11 cellular contexts compared by ENCODE assay signal in the genomic region with DNA sequence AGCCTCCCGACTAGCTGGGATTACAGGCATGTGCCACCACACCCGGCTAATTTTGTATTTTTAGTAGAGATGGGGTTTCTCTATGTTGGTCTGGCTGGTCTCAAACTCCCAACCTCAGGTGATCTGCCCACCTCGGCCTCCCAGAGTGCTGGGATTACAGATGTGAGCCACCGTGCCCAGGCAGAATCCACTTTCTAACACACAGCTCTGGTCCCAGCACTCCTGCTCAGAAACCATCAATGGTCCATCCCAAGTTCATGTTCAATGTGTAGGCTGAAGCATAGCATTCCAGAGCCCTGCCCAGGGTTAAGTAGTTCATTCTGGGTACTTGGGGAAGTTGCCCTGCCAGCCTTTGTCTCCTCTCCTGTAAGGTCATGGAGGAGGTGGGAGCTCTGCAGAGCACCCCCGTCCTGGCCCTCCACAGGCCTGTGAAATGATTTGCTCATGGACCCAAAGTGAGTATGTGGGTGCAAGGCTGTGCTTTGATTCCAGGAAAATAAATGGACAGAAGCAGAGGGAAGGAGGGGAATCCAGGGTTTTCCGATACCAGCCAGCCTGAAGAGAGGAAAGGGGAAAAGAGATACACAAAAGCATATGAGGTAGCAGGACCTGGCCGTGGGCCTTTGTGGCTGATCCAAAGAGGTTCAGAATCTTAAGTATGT. TPM values are rescaled to one million over a fixed set of nuclear protein-coding genes. Genes with fewer than 3 reads are reported as not detected.
DNase-seq lines count a peak whose midpoint lies in the region; ATAC-seq and TF ChIP-seq lines count a peak whose summit lies in the region.
"Had no signal": no experiment of that assay in that cellular context is flagged by ENCODE, and none has a peak within 500 bp of the region (broad histone marks: within the 10 kb centered on the region; RNA-seq: fewer than 3 reads in every experiment).

No MANE protein-coding gene starts in this region.

- peak overlapping the region; percentile 34 for H2BK20ac ChIP-seq in IMR-90 (ENCODE audit: low read depth, low read length)

- no peak for TF ChIP-seq EP300 in transverse colon (IDR thresholded peaks at IDR 0.05; ENCODE audit: low read depth)

- no peak overlapping the region for H2AK9ac ChIP-seq in IMR-90 (replicated peaks; ENCODE audit: low read depth, low read length, poor library complexity)

- POLR2A ChIA-PET in IMR-90 (lab: Charles Lee; ENCODE audit: unreplicated experiment) = no interaction called here

- no peak for ATAC-seq in IMR-90 (ENCODE audit: low read depth)
- ATAC-seq in body of pancreas = no peak
- no peak for ATAC-seq in GM19455 (IDR thresholded peaks at IDR 0.05; ENCODE audit: unreplicated experiment)

- peaks cover 22% of the 10 kb centered on the region; the same call in 1 of the 2 replicates for H3K9me1 ChIP-seq in IMR-90 (ENCODE audit: insufficient read depth, low read length)

- H3K4me2 ChIP-seq in IMR-90 (ENCODE audit: low read depth, low read length) (no peak overlapping the region), mesenchymal stem cell (ENCODE audit: low read length, poor library complexity, severe bottlenecking) (no peak overlapping the region)

- no peak for TF ChIP-seq POLR2A in IMR-90 (IDR thresholded peaks at IDR 0.05; ENCODE audit: low read depth, low read length)
- no peak for TF ChIP-seq POLR2A in body of pancreas (IDR thresholded peaks at IDR 0.05)
- TF ChIP-seq POLR2A in transverse colon (IDR thresholded peaks at IDR 0.05) = no peak
- TF ChIP-seq POLR2A in spleen (IDR thresholded peaks at IDR 0.05) = no peak

- TF ChIP-seq CTCF in IMR-90 (conservative IDR thresholded peaks at IDR 0.05; ENCODE audit: low read depth, low read length) (no peak), body of pancreas (IDR thresholded peaks at IDR 0.05) (no peak), transverse colon (IDR thresholded peaks at IDR 0.05) (no peak), spleen (IDR thresholded peaks at IDR 0.05 in 8 of 11, conservative IDR thresholded peaks at IDR 0.05 in 3 of 11) (no peak)

- H2AK5ac ChIP-seq in IMR-90 (ENCODE audit: low read depth, low read length) (peak overlapping the region; percentile 55), mesenchymal stem cell (ENCODE audit: low read length, severe bottlenecking) (peak overlapping the region; percentile 14)

- H3K4me1 ChIP-seq in IMR-90 (ENCODE audit: control insufficient read depth, insufficient read depth, low read length) (peaks cover 15% of the 10 kb centered on the region), body of pancreas (peaks cover 18% of the 10 kb centered on the region), mesenchymal stem cell (ENCODE audit: control insufficient read depth, insufficient read depth, low read depth, low read length) (peaks cover 27% of the 10 kb centered on the region), transverse colon (peaks cover 0 to 13% (median 11%) of the 10 kb centered on the region in 4 donors), spleen (no peaks in the 10 kb centered on the region)

- CTCF ChIA-PET in IMR-90 (lab: Yijun Ruan, JAX) = interaction anchor here (0.7 kb wide), 1 partner anchor 10 kb away, joined by 3 read pairs; no protein-coding TSS in a partner anchor

- no peak overlapping the region for H3K4me3 ChIP-seq in IMR-90 (ENCODE audit: insufficient read depth, low read depth, low read length)
- no peak overlapping the region for H3K4me3 ChIP-seq in body of pancreas
- H3K4me3 ChIP-seq in mesenchymal stem cell (ENCODE audit: insufficient read depth in 1 of 2, low read depth in 1 of 2, low read length in 2 of 2) = no peak overlapping the region
- H3K4me3 ChIP-seq in transverse colon = no peak overlapping the region
- H3K4me3 ChIP-seq in spleen = no peak overlapping the region

- no peaks in the 10 kb centered on the region for H3K36me3 ChIP-seq in IMR-90 (ENCODE audit: control insufficient read depth, insufficient read depth, low read length)
- H3K36me3 ChIP-seq in body of pancreas (replicated peaks in 1 of 2; ENCODE audit: insufficient read depth in 1 of 2, low read depth in 2 of 2) = no peaks in the 10 kb centered on the region
- no peaks in the 10 kb centered on the region for H3K36me3 ChIP-seq in mesenchymal stem cell (ENCODE audit: control insufficient read depth in 1 of 2, insufficient read depth in 2 of 2, low read depth in 1 of 2, low read length in 2 of 2)
- no peaks in the 10 kb centered on the region for H3K36me3 ChIP-seq in transverse colon
- no peaks in the 10 kb centered on the region for H3K36me3 ChIP-seq in spleen

- H2BK120ac ChIP-seq in IMR-90 (ENCODE audit: low read depth, low read length) (peak overlapping the region; percentile 59; the same call in 1 of the 2 replicates), mesenchymal stem cell (ENCODE audit: low read depth, low read length) (no peak overlapping the region)

- H2BK5ac ChIP-seq in IMR-90 (ENCODE audit: low read depth, low read length, poor library complexity, severe bottlenecking) (no peak overlapping the region), mesenchymal stem cell (ENCODE audit: low read depth, low read length, poor library complexity, severe bottlenecking) (no peak overlapping the region)

- H3K9me3 ChIP-seq in IMR-90 (ENCODE audit: control insufficient read depth, insufficient read depth, low read length) (no peaks in the 10 kb centered on the region), body of pancreas (no peaks in the 10 kb centered on the region), mesenchymal stem cell (ENCODE audit: control insufficient read depth, low read length) (no peaks in the 10 kb centered on the region), transverse colon (no peaks in the 10 kb centered on the region), spleen (no peaks in the 10 kb centered on the region)

- H2BK15ac ChIP-seq in IMR-90 (ENCODE audit: low read depth, low read length) = no peak overlapping the region
- H2BK15ac ChIP-seq in mesenchymal stem cell (ENCODE audit: low read depth, poor library complexity, severe bottlenecking) = no peak overlapping the region

- dilution Hi-C loops in IMR-90 (cut with HindIII; ENCODE audit: low sequenced_read_pairs, unreplicated experiment) = no loop called here

- no peak overlapping the region for H2BK12ac ChIP-seq in mesenchymal stem cell (ENCODE audit: low read length in 2 of 2)

- H3K23ac ChIP-seq in IMR-90 (ENCODE audit: low read depth, low read length) (no peak overlapping the region), mesenchymal stem cell (ENCODE audit: low read length in 2 of 2) (no peak overlapping the region)

- BruUV-seq in IMR-90 (replicated peaks; lab: Mats Ljungman, UMichigan) = no TSS peak

- H3K14ac ChIP-seq in IMR-90 (replicated peaks; ENCODE audit: low read depth, low read length) (no peak overlapping the region), mesenchymal stem cell (ENCODE audit: low read length in 2 of 2) (no peak overlapping the region)

- DNase-seq in IMR-90 (no peak), body of pancreas (no peak), mesenchymal stem cell (no peak), transverse colon (no peak), spleen (no peak), medulla oblongata (ENCODE audit: extremely low spot score) (no peak)
- DNase-seq: activated CD8-positive, alpha-beta memory T cell treated with anti-CD3 and anti-CD28 coated beads for 24 hours; cortex of kidney; NCI-H526 treated with DMSO at 0.1 percent for 48 hours; stimulated activated CD4-positive, alpha-beta T cell treated with anti-CD3 and anti-CD28 coated beads, Interleukin-2, amount 100 ng/mL, for 24 hours had no signal

- no peak overlapping the region; the same call in 1 of the 2 replicates for H3K18ac ChIP-seq in IMR-90 (ENCODE audit: low read depth, low read length)
- H3K18ac ChIP-seq in mesenchymal stem cell (ENCODE audit: low read depth in 1 of 2, low read length in 2 of 2) = no peak overlapping the region

- peaks cover 6% of the 10 kb centered on the region; the same call in 1 of the 2 replicates for H4K20me1 ChIP-seq in IMR-90 (ENCODE audit: insufficient read depth, low read length)

- H4K8ac ChIP-seq in IMR-90 (ENCODE audit: low read depth in 2 of 2, low read length in 2 of 2) (0 out of 4 replicates have a peak overlapping the region, but pooled peaks of 1 of the 2 experiments have one; percentile 1), mesenchymal stem cell (ENCODE audit: low read length) (no peak overlapping the region)

- H3K4ac ChIP-seq in IMR-90 (ENCODE audit: low read depth, low read length) (0 out of 2 replicates have a peak overlapping the region, but pooled peaks have one; percentile 23), mesenchymal stem cell (ENCODE audit: low read depth in 1 of 2, low read length in 2 of 2) (no peak overlapping the region)

- in situ Hi-C loops in IMR-90 (cut with MboI; ENCODE audit: low sequenced_read_pairs) (no loop called here), transverse colon (cut with MboI; ENCODE audit: low pct_ligation_motif_present in 1 of 4, low pct_unique_long_range_greater_than_20kb in 1 of 4, low sequenced_read_pairs in 3 of 4) (loop anchor here in 3 of 4 donors (10.0 to 25.0 kb wide), 3 partner anchors 77 to 507 kb away; no protein-coding TSS in a partner anchor)

- intact Hi-C loops in IMR-90 (cut with micrococcal nuclease) (no loop called here), body of pancreas (cut with DNase I) (loop anchor here (10.0 kb wide), 1 partner anchor 137 kb away; a partner anchor contains a TSS), transverse colon (cut with DNase I; ENCODE audit: low total_unique reads) (no loop called here), spleen (cut with DNase I; ENCODE audit: low total_unique reads) (no loop called here)

- no CpG with 5 or more reads among the region's 7 CpGs for WGBS in IMR-90 (ENCODE audit: extremely low coverage in 2 of 2, insufficient read length in 1 of 2), 2 experiments
- 84% methylated on average over 7 of the region's 7 CpGs for WGBS in body of pancreas, 2 donors
- 92% methylated on average over 6 of the region's 7 CpGs for WGBS in mesenchymal stem cell
- 87 to 100% methylated on average over 2 to 7 of the region's 7 CpGs for WGBS in transverse colon (ENCODE audit: low coverage in 1 of 2), 2 donors
- 90 to 98% (median 92%) methylated on average over 7 of the region's 7 CpGs for WGBS in spleen, 5 donors

- no peaks in the 10 kb centered on the region for H3K79me1 ChIP-seq in IMR-90 (ENCODE audit: low read depth in 1 of 2, low read length in 2 of 2)
- H3K79me1 ChIP-seq in mesenchymal stem cell (replicated peaks; ENCODE audit: low read length, poor library complexity, severe bottlenecking) = no peaks in the 10 kb centered on the region

- H4K5ac ChIP-seq in IMR-90 (ENCODE audit: low read depth, low read length) = no peak overlapping the region; the same call in 1 of the 2 replicates

- TF ChIP-seq RAD21 in IMR-90 (IDR thresholded peaks at IDR 0.05; ENCODE audit: low read length) = no peak

- H3K27me3 ChIP-seq in IMR-90 (ENCODE audit: control insufficient read depth, insufficient read depth, low read length) (no peaks in the 10 kb centered on the region), body of pancreas (no peaks in the 10 kb centered on the region), mesenchymal stem cell (ENCODE audit: control insufficient read depth in 1 of 2, insufficient read depth in 1 of 2, low read length in 2 of 2) (no peaks in the 10 kb centered on the region), transverse colon (no peaks in the 10 kb centered on the region), spleen (replicated peaks in 1 of 7) (no peaks in the 10 kb centered on the region)

- no peak overlapping the region for H2AFZ ChIP-seq in IMR-90 (replicated peaks; ENCODE audit: low read length, poor library complexity)
- no peak overlapping the region for H2AFZ ChIP-seq in mesenchymal stem cell (ENCODE audit: low read depth, low read length)

- H3K56ac ChIP-seq in IMR-90 (ENCODE audit: extremely low read depth, insufficient read depth, low read length) = no peak overlapping the region

- H4K91ac ChIP-seq in IMR-90 (ENCODE audit: insufficient read depth, low read depth, low read length) = no peak overlapping the region; the same call in 1 of the 2 replicates
- no peak overlapping the region for H4K91ac ChIP-seq in mesenchymal stem cell (ENCODE audit: low read length)

- H3K27ac ChIP-seq in IMR-90 (ENCODE audit: insufficient read depth, low read length) (peak overlapping the region; percentile 5; the same call in 1 of the 2 replicates), body of pancreas (peak overlapping the region in 3 of 4 donors; percentile 59 to 70 (median 61)), mesenchymal stem cell (ENCODE audit: low read length, poor library complexity, severe bottlenecking) (no peak overlapping the region), transverse colon (peak overlapping the region; percentile 32 to 50 (median 46)), spleen (no peak overlapping the region)

- H3K9ac ChIP-seq in IMR-90 (ENCODE audit: low read depth, low read length) = no peak overlapping the region
- H3K9ac ChIP-seq in mesenchymal stem cell (ENCODE audit: low read length) = peak overlapping the region; percentile 47

RNA-seq across cellular contexts. Expression of a gene that starts 55.2 kb away (rescaled TPM):
- total RNA-seq in IMR-90 (2012; rRNA removed) (15.0 and 16.0 TPM in 2 replicates), body of pancreas (10 to 100 TPM; 85.4 to 89.7 TPM), transverse colon (10 to 100 TPM; 24.2 to 91.5 (median 35.7) TPM), spleen (10 to 100 TPM; 23.2 to 43.9 (median 31.6) TPM)
- polyA plus RNA-seq in IMR-90 (2012; rRNA removed) (40.4 and 50.6 TPM in 2 replicates), spleen (10 to 100 TPM; 49.9 to 59.4 (median 56.5) TPM)
- 42.0 and 55.1 TPM in 2 replicates for polyA plus RNA-seq in IMR-90 (2012; cell fraction: cytosol; rRNA removed)
- polyA plus RNA-seq in IMR-90 (2012; cell fraction: nucleus; rRNA removed; ENCODE audit: low replicate concordance) = 11.2 and 13.0 TPM in 2 replicates
- polyA plus RNA-seq in mesenchymal stem cell (2013, experiment 1 of 2) = 44.7 TPM
- polyA plus RNA-seq in mesenchymal stem cell (2013, experiment 2 of 2) = 49.2 TPM

Comparison
In these comparisons a context has a peak if more than half of its experiments do, and no peak if none do; other contexts are left out.
1. H3K27ac ChIP-seq: peak in IMR-90 (single experiment), body of pancreas (3 of 4) and transverse colon (4 of 4); none in mesenchymal stem cell (single experiment) and spleen (0 of 8).